ENCODE assay signal across 8 cellular contexts in the genomic region with DNA sequence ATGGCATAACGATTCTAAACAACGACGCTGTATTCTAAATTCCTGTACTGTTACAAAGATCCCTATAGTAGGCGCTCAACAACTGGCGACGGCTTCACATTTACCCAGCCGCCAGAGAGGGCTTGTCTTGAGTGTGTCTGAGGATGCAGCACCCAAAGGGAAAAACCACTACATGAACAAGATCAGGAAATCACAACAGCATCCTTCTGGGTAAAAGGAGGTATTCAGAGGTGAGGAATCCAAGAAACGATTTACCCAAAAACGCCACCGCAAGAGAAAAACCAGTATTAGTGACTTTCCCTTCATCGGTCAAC. TPM values are rescaled to one million over a fixed set of nuclear protein-coding genes. Genes with fewer than 3 reads are reported as not detected.
DNase-seq lines count a peak whose midpoint lies in the region; ATAC-seq and TF ChIP-seq lines count a peak whose summit lies in the region.

No MANE protein-coding gene starts in this region.

- peak; percentile 84 for ATAC-seq in GM18502 (IDR thresholded peaks at IDR 0.05; ENCODE audit: poor library complexity, unreplicated experiment)
- peak; percentile 75 for ATAC-seq in HG02973 (IDR thresholded peaks at IDR 0.05; ENCODE audit: unreplicated experiment)
- ATAC-seq in body of pancreas: peak; percentile 82

- WGBS in body of pancreas, 2 donors: 0% methylated on average over 11 of the region's 11 CpGs

- intact Hi-C loops in body of pancreas (cut with DNase I): no loop called here

- H3K4me3 ChIP-seq in body of pancreas (peak overlapping the region; percentile 30 to 87), iPS-18c (ENCODE audit: insufficient read depth, low read depth, low read length) (peak overlapping the region; percentile 86), skin epidermis (peak overlapping the region; percentile 57 to 97 (median 83))

- DNase-seq in 8988T (peak; percentile 52), NCI-H1930 (lab: John Stamatoyannopoulos, UW) (peak; percentile 42 to 55), T1000 (lab: John Stamatoyannopoulos, UW) (peak; percentile 41), body of pancreas (peak; percentile 69 to 81 (median 72))

- H3K4me1 ChIP-seq in body of pancreas: peaks cover 14% of the 10 kb centered on the region

- H3K36me3 ChIP-seq in body of pancreas (replicated peaks in 1 of 2; ENCODE audit: insufficient read depth in 1 of 2, low read depth in 2 of 2): no peaks in the 10 kb centered on the region

- H3K27ac ChIP-seq in body of pancreas (peak overlapping the region; percentile 81 to 93 (median 86)), skin epidermis (peak overlapping the region; percentile 70 to 97 (median 90))

- H3K27me3 ChIP-seq in body of pancreas: no peaks in the 10 kb centered on the region

- no peak for TF ChIP-seq POLR2A in body of pancreas (IDR thresholded peaks at IDR 0.05)

- no peaks in the 10 kb centered on the region for H3K9me3 ChIP-seq in body of pancreas
- H3K9me3 ChIP-seq in iPS-18c (ENCODE audit: control insufficient read depth, insufficient read depth, low read length): no peaks in the 10 kb centered on the region

- TF ChIP-seq CTCF in body of pancreas (IDR thresholded peaks at IDR 0.05): peak; percentile 38 to 67 (median 57)

RNA-seq across cellular contexts. Expression of gene TTC33, which starts 0.7 kb away (rescaled TPM):
- total RNA-seq in body of pancreas: 1 to 10 TPM; 2.3 to 9.3 TPM

RNA-seq across cellular contexts. Expression of gene PRKAA1, which starts 43.1 kb away (rescaled TPM):
- total RNA-seq in body of pancreas: 10 to 100 TPM; 53.2 to 70.9 TPM

Comparison
In these comparisons a context has a peak if more than half of its experiments do, and no peak if none do; other contexts are left out.
1. Peak in every context shown above with its lines: DNase-seq, ATAC-seq, H3K4me3 ChIP-seq and H3K27ac ChIP-seq.